In genomic region chr17:29116652-29117439, GRCh38 we compare ENCODE assay signal across 8 cellular contexts.
DNase-seq lines count a peak whose midpoint lies in the region; ATAC-seq lines count a peak whose summit lies in the region.

No MANE protein-coding gene starts in this region.

- intact Hi-C loops in left colon (cut with DNase I, micrococcal nuclease), result no loop called here

- DNase-seq in NCI-H510A treated with DMSO at 0.1 percent for 48 hours (lab: John Stamatoyannopoulos, UW) (peak; percentile 54), NCI-H510A (lab: John Stamatoyannopoulos, UW) (no peak), NCI-H2227 treated with DMSO at 0.1 percent for 48 hours (lab: John Stamatoyannopoulos, UW) (peak; percentile 4), cerebellar cortex (ENCODE audit: low spot score) (peak; percentile 86), left colon (peak in 1 of 2 donors; percentile 78), amniotic stem cell (lab: John Stamatoyannopoulos, UW) (no peak)
- DNase-seq in activated CD4-positive, alpha-beta T cell treated with anti-CD3 and anti-CD28 coated beads for 24 hours (ENCODE audit: low read depth in 2 of 2), result peak; percentile 72 to 80
- peak; percentile 84 for DNase-seq in stimulated activated CD4-positive, alpha-beta T cell treated with anti-CD3 and anti-CD28 coated beads, Interleukin-4, amount 100 ng/mL, for 24 hours

- ATAC-seq in left colon, result peak; percentile 61

Comparison
In these comparisons a context has a peak if more than half of its experiments do, and no peak if none do; other contexts are left out.
1. DNase-seq: peak in NCI-H510A treated with DMSO at 0.1 percent for 48 hours (single experiment), NCI-H2227 treated with DMSO at 0.1 percent for 48 hours (single experiment), activated CD4-positive, alpha-beta T cell treated with anti-CD3 and anti-CD28 coated beads for 24 hours (2 of 2), cerebellar cortex (single experiment) and stimulated activated CD4-positive, alpha-beta T cell treated with anti-CD3 and anti-CD28 coated beads, Interleukin-4, amount 100 ng/mL, for 24 hours (single experiment); none in NCI-H510A (single experiment) and amniotic stem cell (single experiment).